Comparison of ENCODE assay signal across 14 cellular contexts in genomic region chr1:214287884-214288283, GRCh38. TPM values are rescaled to one million over a fixed set of nuclear protein-coding genes. Genes with fewer than 3 reads are reported as not detected.
DNase-seq lines count a peak whose midpoint lies in the region; ATAC-seq and TF ChIP-seq lines count a peak whose summit lies in the region.
"Had no signal": no experiment of that assay in that cellular context is flagged by ENCODE, and none has a peak within 500 bp of the region (broad histone marks: within the 10 kb centered on the region; RNA-seq: fewer than 3 reads in every experiment).

No MANE protein-coding gene starts in this region.

- peaks cover 75% of the 10 kb centered on the region for H3K79me2 ChIP-seq in DND-41 (ENCODE audit: insufficient read depth, low read length)

- peak overlapping the region in 1 of 2 donors; percentile 12 for H3K27ac Mint-ChIP-seq in effector memory CD8-positive, alpha-beta T cell
- no peak overlapping the region for H3K27ac Mint-ChIP-seq in natural killer cell treated with Interleukin-12 subunit alpha and Interleukin-12 subunit beta and Interleukin-15 and Interleukin-18, amount 100 ng/mL, for 72 hours
- H3K27ac Mint-ChIP-seq: B cell; CD4-positive, alpha-beta memory T cell had no signal

- H3K27ac ChIP-seq in BLaER1 (no peak overlapping the region), DND-41 (ENCODE audit: low read length) (no peak overlapping the region)
- H3K27ac ChIP-seq: C4-2B had no signal

- H2AFZ ChIP-seq in DND-41 (ENCODE audit: low read depth, low read length), result no peak overlapping the region

- H3K4me3 Mint-ChIP-seq in effector memory CD8-positive, alpha-beta T cell, result peak overlapping the region; percentile 16 to 45
- peak overlapping the region; percentile 27 for H3K4me3 Mint-ChIP-seq in natural killer cell treated with Interleukin-12 subunit alpha and Interleukin-12 subunit beta and Interleukin-15 and Interleukin-18, amount 100 ng/mL, for 72 hours
- H3K4me3 Mint-ChIP-seq: B cell; CD4-positive, alpha-beta memory T cell had no signal

- H3K4me3 ChIP-seq in BLaER1 (no peak overlapping the region), DND-41 (ENCODE audit: low read depth in 1 of 2, low read length in 2 of 2) (no peak overlapping the region)

- peak overlapping the region; percentile 38 for H3K4me2 ChIP-seq in BLaER1
- no peak overlapping the region for H3K4me2 ChIP-seq in DND-41 (ENCODE audit: insufficient read depth, low read length)

- peaks cover 4% of the 10 kb centered on the region for H3K36me3 Mint-ChIP-seq in effector memory CD8-positive, alpha-beta T cell (ENCODE audit: insufficient read depth)
- H3K36me3 Mint-ChIP-seq in natural killer cell treated with Interleukin-12 subunit alpha and Interleukin-12 subunit beta and Interleukin-15 and Interleukin-18, amount 100 ng/mL, for 72 hours, result peaks cover 4% of the 10 kb centered on the region

- DNase-seq in DND-41, result no peak
- no peak for DNase-seq in effector memory CD8-positive, alpha-beta T cell
- DNase-seq in natural killer cell treated with Interleukin-12 subunit alpha and Interleukin-12 subunit beta and Interleukin-15 and Interleukin-18, amount 100 ng/mL, for 72 hours (ENCODE audit: low spot score), result no peak
- no peak for DNase-seq in activated CD4-positive, alpha-beta T cell treated with anti-CD3 and anti-CD28 coated beads for 4 hours
- no peak for DNase-seq in COLO829 (ENCODE audit: low spot score)
- no peak for DNase-seq in stimulated activated naive CD4-positive, alpha-beta T cell treated with Interleukin-2 at 50 U/mL for 16 hours (lab: John Stamatoyannopoulos, UW)
- DNase-seq: CD4-positive, alpha-beta memory T cell; DMS53; IMR-90; KBM-7 had no signal

- H4K20me1 ChIP-seq in BLaER1 (no peaks in the 10 kb centered on the region), DND-41 (ENCODE audit: insufficient read depth, low read length) (no peaks in the 10 kb centered on the region; the same call in 1 of the 2 replicates)

- no peaks in the 10 kb centered on the region for H3K27me3 ChIP-seq in BLaER1
- no peaks in the 10 kb centered on the region for H3K27me3 ChIP-seq in DND-41 (ENCODE audit: insufficient read depth, low read length, poor library complexity)

- H3K27me3 Mint-ChIP-seq in effector memory CD8-positive, alpha-beta T cell, result no peaks in the 10 kb centered on the region
- H3K27me3 Mint-ChIP-seq in natural killer cell treated with Interleukin-12 subunit alpha and Interleukin-12 subunit beta and Interleukin-15 and Interleukin-18, amount 100 ng/mL, for 72 hours, result no peaks in the 10 kb centered on the region
- H3K27me3 Mint-ChIP-seq: B cell; CD4-positive, alpha-beta memory T cell had no signal

- H3K4me1 ChIP-seq in BLaER1 (peaks cover 29% of the 10 kb centered on the region), DND-41 (ENCODE audit: insufficient read depth, low read length) (peaks cover 12% of the 10 kb centered on the region)

- no peak for TF ChIP-seq CTCF in DND-41 (IDR thresholded peaks at IDR 0.05; ENCODE audit: borderline replicate concordance, extremely low read depth, low read length, poor library complexity, severe bottlenecking)

- peak; percentile 55; the same call in 2 of the 3 replicates for ATAC-seq in DND-41 (ENCODE audit: insufficient read depth, low read depth)
- peak; percentile 46 for ATAC-seq in effector memory CD8-positive, alpha-beta T cell (replicated peaks)
- no peak for ATAC-seq in natural killer cell treated with Interleukin-12 subunit alpha and Interleukin-12 subunit beta and Interleukin-15 and Interleukin-18, amount 100 ng/mL, for 72 hours
- ATAC-seq: HCT116 had no signal

- H3K9ac ChIP-seq in BLaER1, result no peak overlapping the region
- H3K9ac ChIP-seq in DND-41 (ENCODE audit: low read depth, low read length), result no peak overlapping the region

- peaks cover 17% of the 10 kb centered on the region; the same call in 1 of the 2 replicates for H3K36me3 ChIP-seq in BLaER1
- peaks cover 7% of the 10 kb centered on the region; the same call in 1 of the 2 replicates for H3K36me3 ChIP-seq in DND-41 (ENCODE audit: insufficient read depth, low read length)

- H3K4me1 Mint-ChIP-seq in effector memory CD8-positive, alpha-beta T cell (ENCODE audit: low read depth in 2 of 2), result peaks cover 27 to 43% of the 10 kb centered on the region in 2 donors
- peaks cover 25 to 29% of the 10 kb centered on the region in 2 donors for H3K4me1 Mint-ChIP-seq in natural killer cell treated with Interleukin-12 subunit alpha and Interleukin-12 subunit beta and Interleukin-15 and Interleukin-18, amount 100 ng/mL, for 72 hours (ENCODE audit: low read depth in 2 of 2)

- no peaks in the 10 kb centered on the region for H3K9me3 Mint-ChIP-seq in effector memory CD8-positive, alpha-beta T cell
- no peaks in the 10 kb centered on the region for H3K9me3 Mint-ChIP-seq in natural killer cell treated with Interleukin-12 subunit alpha and Interleukin-12 subunit beta and Interleukin-15 and Interleukin-18, amount 100 ng/mL, for 72 hours

- H3K9me3 ChIP-seq in BLaER1 (peaks cover 15% of the 10 kb centered on the region), DND-41 (ENCODE audit: insufficient read depth, low read length, severe bottlenecking) (no peaks in the 10 kb centered on the region)

RNA-seq across cellular contexts. Expression of gene SMYD2, which starts 6.9 kb away (rescaled TPM):
- 10 to 100 TPM; 14.0 to 19.7 TPM for total RNA-seq in natural killer cell treated with Interleukin-12 subunit alpha and Interleukin-12 subunit beta and Interleukin-15 and Interleukin-18, amount 100 ng/mL, for 72 hours

Comparison
In these comparisons a context has a peak if more than half of its experiments do, and no peak if none do; other contexts are left out.
1. ATAC-seq: peak in DND-41 (single experiment) and effector memory CD8-positive, alpha-beta T cell (single experiment); none in natural killer cell treated with Interleukin-12 subunit alpha and Interleukin-12 subunit beta and Interleukin-15 and Interleukin-18, amount 100 ng/mL, for 72 hours (0 of 2).